Comparison of ENCODE assay signal across 8 cellular contexts in the genomic region with DNA sequence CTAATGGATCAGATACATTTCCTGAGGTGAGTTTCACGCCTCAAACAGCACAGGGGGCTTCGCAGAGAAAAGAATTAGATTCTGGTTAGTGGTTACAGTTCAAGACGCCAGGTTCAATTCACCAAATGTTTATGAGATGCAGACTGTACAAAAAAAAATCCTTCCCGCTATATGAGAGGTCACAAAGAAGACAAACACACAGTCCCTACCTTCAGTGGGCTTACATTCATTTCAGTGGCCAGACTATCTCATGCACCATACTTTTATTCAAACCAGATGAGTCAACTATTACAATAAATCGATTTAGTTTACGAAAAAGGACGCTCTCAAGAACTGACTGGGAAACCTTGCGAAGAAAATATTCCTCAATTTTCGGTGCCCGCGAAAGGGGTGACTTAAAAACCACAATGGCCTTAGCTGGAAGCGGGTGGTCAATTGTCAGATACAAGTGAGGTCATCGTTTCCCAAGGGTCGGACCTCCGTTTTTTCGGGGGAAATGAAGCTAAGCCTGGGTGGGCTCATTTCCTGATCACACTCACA. TPM values are rescaled to one million over a fixed set of nuclear protein-coding genes. Genes with fewer than 3 reads are reported as not detected.
DNase-seq lines count a peak whose midpoint lies in the region; ATAC-seq and TF ChIP-seq lines count a peak whose summit lies in the region.

No MANE protein-coding gene starts in this region.

- 32% methylated on average over 16 of the region's 16 CpGs for WGBS in testis, 2 donors

- peak overlapping the region; percentile 37 to 88 for H3K27ac ChIP-seq in left lung
- peak overlapping the region; percentile 69 to 75 for H3K27ac ChIP-seq in testis

- H3K27ac Mint-ChIP-seq in activated CD4-positive, alpha-beta T cell treated with anti-CD3 and anti-CD28 coated beads, Interleukin-2, amount 10 ng/mL, durations not matched to agents 7 days and 5 days: peak overlapping the region; percentile 90

- H3K9me3 ChIP-seq in adipocyte (ENCODE audit: control insufficient read depth, low read length) (no peaks in the 10 kb centered on the region), left lung (no peaks in the 10 kb centered on the region), testis (no peaks in the 10 kb centered on the region)

- H3K36me3 ChIP-seq in adipocyte (ENCODE audit: control insufficient read depth, insufficient read depth, low read length, severe bottlenecking): peaks cover 34% of the 10 kb centered on the region
- H3K36me3 ChIP-seq in left lung: peaks cover 0 to 46% of the 10 kb centered on the region in 2 donors
- no peaks in the 10 kb centered on the region for H3K36me3 ChIP-seq in testis (ENCODE audit: low read depth, missing control alignments)

- H3K9me3 Mint-ChIP-seq in activated CD4-positive, alpha-beta T cell treated with anti-CD3 and anti-CD28 coated beads, Interleukin-2, amount 10 ng/mL, durations not matched to agents 7 days and 5 days: no peaks in the 10 kb centered on the region

- peaks cover 51% of the 10 kb centered on the region for H3K4me1 Mint-ChIP-seq in activated CD4-positive, alpha-beta T cell treated with anti-CD3 and anti-CD28 coated beads, Interleukin-2, amount 10 ng/mL, durations not matched to agents 7 days and 5 days

- no peak for DNase-seq in activated CD4-positive, alpha-beta T cell treated with anti-CD3 and anti-CD28 coated beads, Interleukin-2, amount 10 ng/mL, durations not matched to agents 7 days and 5 days
- DNase-seq in activated CD4-positive, alpha-beta T cell treated with anti-CD3 and anti-CD28 coated beads, Interleukin-2, amount 50 U/mL, for 48 hours: no peak
- DNase-seq in adipocyte (ENCODE audit: low read depth): no peak
- DNase-seq in left lung: no peak
- DNase-seq in testis: no peak
- no peak for DNase-seq in NCI-H1105 treated with DMSO at 0.1 percent for 48 hours (lab: John Stamatoyannopoulos, UW)
- DNase-seq in T-helper 9 cell: no peak

- POLR2A ChIA-PET in activated CD4-positive, alpha-beta T cell treated with anti-CD3 and anti-CD28 coated beads, Interleukin-2, amount 10 ng/mL, durations not matched to agents 7 days and 5 days (lab: Charles Lee): no interaction called here

- TF ChIP-seq CTCF in left lung (IDR thresholded peaks at IDR 0.05): no peak
- TF ChIP-seq CTCF in testis (IDR thresholded peaks at IDR 0.05): no peak

- H3K4me1 ChIP-seq in adipocyte (ENCODE audit: control insufficient read depth, insufficient read depth, low read length): peaks cover 25% of the 10 kb centered on the region
- H3K4me1 ChIP-seq in left lung: peaks cover 7 to 53% of the 10 kb centered on the region in 2 donors
- H3K4me1 ChIP-seq in testis: peaks cover 18% of the 10 kb centered on the region

- H3K4me3 ChIP-seq in adipocyte (ENCODE audit: low read length): peak overlapping the region; percentile 100
- H3K4me3 ChIP-seq in left lung: peak overlapping the region; percentile 81 to 94
- peak overlapping the region; percentile 96 to 98 for H3K4me3 ChIP-seq in testis

- intact Hi-C loops in left lung (cut with DNase I) (loop anchor here in 1 of 2 donors (10.0 kb wide), 1 partner anchor 128 kb away; no protein-coding TSS in a partner anchor), testis (cut with DNase I; ENCODE audit: low total_unique reads) (no loop called here)

- no peaks in the 10 kb centered on the region for H3K27me3 Mint-ChIP-seq in activated CD4-positive, alpha-beta T cell treated with anti-CD3 and anti-CD28 coated beads, Interleukin-2, amount 10 ng/mL, durations not matched to agents 7 days and 5 days

- peaks cover 55% of the 10 kb centered on the region for H3K36me3 Mint-ChIP-seq in activated CD4-positive, alpha-beta T cell treated with anti-CD3 and anti-CD28 coated beads, Interleukin-2, amount 10 ng/mL, durations not matched to agents 7 days and 5 days (ENCODE audit: low read depth)

- peak overlapping the region; percentile 89 for H3K4me3 Mint-ChIP-seq in activated CD4-positive, alpha-beta T cell treated with anti-CD3 and anti-CD28 coated beads, Interleukin-2, amount 10 ng/mL, durations not matched to agents 7 days and 5 days

- peak overlapping the region; percentile 96 for H3K9ac ChIP-seq in adipocyte (ENCODE audit: low read length)

- CTCF ChIA-PET in activated CD4-positive, alpha-beta T cell treated with anti-CD3 and anti-CD28 coated beads, Interleukin-2, amount 10 ng/mL, durations not matched to agents 7 days and 5 days (lab: Charles Lee): interaction anchor here (1.2 to 1.3 kb wide), 2 partner anchors 13 to 21 kb away, joined by 4 to 6 read pairs; no protein-coding TSS in a partner anchor

- TF ChIP-seq POLR2A in testis (IDR thresholded peaks at IDR 0.05): no peak

- no peaks in the 10 kb centered on the region for H3K27me3 ChIP-seq in adipocyte (replicated peaks; ENCODE audit: control insufficient read depth, insufficient read depth, low read length)
- no peaks in the 10 kb centered on the region for H3K27me3 ChIP-seq in left lung
- no peaks in the 10 kb centered on the region for H3K27me3 ChIP-seq in testis

- ATAC-seq in left lung (no peak), GM21576 (IDR thresholded peaks at IDR 0.05; ENCODE audit: unreplicated experiment) (no peak)

RNA-seq across cellular contexts. Expression of gene METTL6, which starts 0.7 kb away (rescaled TPM):
- total RNA-seq in activated CD4-positive, alpha-beta T cell treated with anti-CD3 and anti-CD28 coated beads, Interleukin-2, amount 10 ng/mL, durations not matched to agents 7 days and 5 days: 10 to 100 TPM; 15.8 to 19.4 TPM
- total RNA-seq in left lung (10 to 100 TPM; 14.7 to 16.1 TPM), testis (10 to 100 TPM; 45.1 to 49.4 TPM)
- 42.9 TPM for polyA plus RNA-seq in testis (ENCODE audit: insufficient read depth, low read depth, low replicate concordance)

RNA-seq across cellular contexts. Expression of gene EAF1, which starts 0.7 kb away (rescaled TPM):
- total RNA-seq in activated CD4-positive, alpha-beta T cell treated with anti-CD3 and anti-CD28 coated beads, Interleukin-2, amount 10 ng/mL, durations not matched to agents 7 days and 5 days: 10 to 100 TPM; 30.6 to 32.5 TPM
- 10 to 100 TPM; 21.3 to 23.0 TPM for total RNA-seq in left lung
- total RNA-seq in testis: 10 to 100 TPM; 25.5 to 33.4 TPM
- polyA plus RNA-seq in testis (ENCODE audit: insufficient read depth, low read depth, low replicate concordance): 28.5 TPM
